In genomic region chr16:67444259-67445125, GRCh38 we compare ENCODE assay signal across 1 cellular context.
TF ChIP-seq lines count a peak whose summit lies in the region.

No MANE protein-coding gene starts in this region.

TF ChIP-seq in K562, 482 proteins besides CTCF, POLR2A, EP300 and RAD21:
- TF ChIP-seq ZNF124 (CRISPR knock-in tag; IDR thresholded peaks at IDR 0.05) (no peak), STAT5B (CRISPR knock-in tag; IDR thresholded peaks at IDR 0.05) (no peak), SRSF1 (IDR thresholded peaks at IDR 0.05; ENCODE audit: low read depth, low read length) (no peak), HEY1 (CRISPR knock-in tag; IDR thresholded peaks at IDR 0.05; ENCODE audit: borderline replicate concordance) (no peak), ASH1L (IDR thresholded peaks at IDR 0.05; ENCODE audit: borderline replicate concordance, low read depth, partially characterized antibody) (no peak)
